ENCODE assay signal across 28 cellular contexts in the genomic region with DNA sequence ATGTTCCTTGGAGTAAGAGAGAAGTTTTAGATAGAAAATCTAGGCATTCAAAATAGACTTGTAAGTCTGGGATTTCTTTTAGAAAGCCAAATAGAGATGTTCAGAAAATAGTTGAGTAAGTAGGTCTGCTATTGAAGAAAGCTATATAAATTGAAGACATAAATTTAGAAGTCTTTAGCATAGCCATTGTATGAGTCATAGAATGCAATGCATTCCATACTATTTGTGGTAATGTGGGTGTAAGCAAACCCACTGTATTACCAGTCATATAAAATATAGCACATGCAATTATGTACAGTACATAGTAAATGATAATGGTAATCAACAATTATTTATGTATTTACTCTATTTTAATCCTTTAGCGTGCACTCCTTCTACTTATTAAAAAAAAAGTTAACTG. TPM values are rescaled to one million over a fixed set of nuclear protein-coding genes. Genes with fewer than 3 reads are reported as not detected.
DNase-seq lines count a peak whose midpoint lies in the region; ATAC-seq, FAIRE-seq and TF ChIP-seq lines count a peak whose summit lies in the region.
"Had no signal": no experiment of that assay in that cellular context is flagged by ENCODE, and none has a peak within 500 bp of the region (broad histone marks: within the 10 kb centered on the region; RNA-seq: fewer than 3 reads in every experiment).

No MANE protein-coding gene starts in this region.

- no peaks in the 10 kb centered on the region for H3K36me3 Mint-ChIP-seq in astrocyte (ENCODE audit: low read depth, unreplicated experiment)
- H3K36me3 Mint-ChIP-seq: CD14-positive monocyte; mesothelial cell of epicardium; natural killer cell treated with Interleukin-12 subunit alpha and Interleukin-12 subunit beta and Interleukin-15 and Interleukin-18, amount 100 ng/mL, for 72 hours had no signal

- H3K4me1 ChIP-seq in A673 (ENCODE audit: insufficient read depth, low read length, poor library complexity, severe bottlenecking): no peaks in the 10 kb centered on the region
- H3K4me1 ChIP-seq in astrocyte (ENCODE audit: insufficient read depth, low read length): peaks cover 3% of the 10 kb centered on the region
- no peaks in the 10 kb centered on the region for H3K4me1 ChIP-seq in thyroid gland
- H3K4me1 ChIP-seq: A549, HAP-1, stomach, upper lobe of left lung had no signal

- no peaks in the 10 kb centered on the region for H3K27me3 Mint-ChIP-seq in astrocyte (ENCODE audit: low read depth, unreplicated experiment)
- H3K27me3 Mint-ChIP-seq: activated CD4-positive, alpha-beta T cell treated with anti-CD3 and anti-CD28 coated beads, Interleukin-2, amount 10 ng/mL, durations not matched to agents 7 days and 5 days; natural killer cell treated with Interleukin-12 subunit alpha and Interleukin-12 subunit beta and Interleukin-15 and Interleukin-18, amount 100 ng/mL, for 72 hours had no signal

- H3K4me1 Mint-ChIP-seq in astrocyte (ENCODE audit: low read depth, unreplicated experiment): peaks cover 14% of the 10 kb centered on the region
- H3K4me1 Mint-ChIP-seq: activated CD4-positive, alpha-beta T cell treated with anti-CD3 and anti-CD28 coated beads, Interleukin-2, amount 10 ng/mL, durations not matched to agents 7 days and 5 days; CD14-positive monocyte; endodermal cell had no signal

- H3K4me3 ChIP-seq in A673 (ENCODE audit: low read depth, low read length, poor library complexity, severe bottlenecking) (no peak overlapping the region), astrocyte (ENCODE audit: insufficient read depth, low read depth, low read length) (no peak overlapping the region), thyroid gland (replicated peaks in 1 of 3) (no peak overlapping the region)
- H3K4me3 ChIP-seq: A549, HAP-1, stomach, upper lobe of left lung had no signal

- peak; percentile 2 for DNase-seq in A673 (ENCODE audit: low spot score)
- peak; percentile 58 for DNase-seq in HS-5 (ENCODE audit: low read depth)
- DNase-seq in astrocyte (ENCODE audit: low read depth): peak; percentile 40
- DNase-seq in foreskin melanocyte: peak; percentile 60
- DNase-seq in thyroid gland: no peak
- no peak for DNase-seq in erythroblast (lab: John Stamatoyannopoulos, UW)
- no peak for DNase-seq in medulla oblongata (ENCODE audit: extremely low spot score)
- DNase-seq: activated CD4-positive, alpha-beta T cell treated with anti-CD3 and anti-CD28 coated beads, Interleukin-2, amount 10 ng/mL, durations not matched to agents 7 days and 5 days; activated effector memory CD4-positive, alpha-beta T cell treated with anti-CD3 and anti-CD28 coated beads, Interleukin-2, amount 50 U/mL, for 16 hours; DMS 273 treated with DMSO at 0.1 percent for 48 hours; endodermal cell; NCI-H1105 treated with DMSO at 0.1 percent for 48 hours; NCI-H2107; NCI-H526; posterior cingulate gyrus; SHP77; stimulated activated CD4-positive, alpha-beta T cell treated with anti-CD3 and anti-CD28 coated beads, Interleukin-2, amount 100 ng/mL, for 48 hours; stomach; upper lobe of left lung had no signal

- FAIRE-seq in astrocyte (lab: Jason Lieb, UNC): peak; percentile 23
- FAIRE-seq: A549, colon, GM12892 had no signal

- no TSS peak for BruUV-seq in A673 (replicated peaks; lab: Mats Ljungman, UMichigan)

- 93 to 95% methylated on average over 1 of the region's 1 CpG for WGBS in thyroid gland, 2 donors

- H4K20me1 ChIP-seq in astrocyte (ENCODE audit: insufficient read depth, low read length): no peaks in the 10 kb centered on the region

- no peaks in the 10 kb centered on the region for H3K79me2 ChIP-seq in astrocyte (ENCODE audit: insufficient read depth, low read length)

- no peak overlapping the region for H3K27ac ChIP-seq in A673 (ENCODE audit: low read depth, low read length, poor library complexity, severe bottlenecking)
- no peak overlapping the region for H3K27ac ChIP-seq in astrocyte (ENCODE audit: low read depth, low read length)
- no peak overlapping the region for H3K27ac ChIP-seq in thyroid gland
- H3K27ac ChIP-seq: A549, stomach, upper lobe of left lung had no signal

- H3K9me3 ChIP-seq in A673 (ENCODE audit: low read depth, low read length, poor library complexity, severe bottlenecking) (no peaks in the 10 kb centered on the region), astrocyte (ENCODE audit: insufficient read depth, low read depth, low read length) (no peaks in the 10 kb centered on the region), thyroid gland (no peaks in the 10 kb centered on the region)
- H3K9me3 ChIP-seq: A549, HAP-1, stomach, upper lobe of left lung had no signal

- CTCF ChIA-PET in A673 (lab: Charles Lee): no interaction called here

- intact Hi-C loops in A673 (cut with micrococcal nuclease; ENCODE audit: unreplicated experiment) (no loop called here), thyroid gland (cut with DNase I) (no loop called here)

- TF ChIP-seq POLR2A in thyroid gland (IDR thresholded peaks at IDR 0.05) (no peak), erythroblast (IDR thresholded peaks at IDR 0.05; ENCODE audit: low read length) (no peak)

- H3K27me3 ChIP-seq in A673 (replicated peaks; ENCODE audit: insufficient read depth, low read depth, low read length, poor library complexity) (no peaks in the 10 kb centered on the region), astrocyte (ENCODE audit: insufficient read depth, low read length) (no peaks in the 10 kb centered on the region), thyroid gland (no peaks in the 10 kb centered on the region)
- H3K27me3 ChIP-seq: stomach, upper lobe of left lung had no signal

- POLR2A ChIA-PET in A673 (lab: Charles Lee; ENCODE audit: low non-redundant PET): no interaction called here

- no peak for ATAC-seq in GM21423 (IDR thresholded peaks at IDR 0.05; ENCODE audit: unreplicated experiment)
- ATAC-seq: A549; natural killer cell treated with Interleukin-12 subunit alpha and Interleukin-12 subunit beta and Interleukin-15 and Interleukin-18, amount 100 ng/mL, for 72 hours had no signal

- no peak overlapping the region for H3K9ac ChIP-seq in astrocyte (ENCODE audit: low read length)

- H3K36me3 ChIP-seq in A673 (ENCODE audit: insufficient read depth, low read length, poor library complexity, severe bottlenecking) (no peaks in the 10 kb centered on the region), astrocyte (ENCODE audit: insufficient read depth, low read length) (no peaks in the 10 kb centered on the region), thyroid gland (no peaks in the 10 kb centered on the region)
- H3K36me3 ChIP-seq: HAP-1, stomach, upper lobe of left lung had no signal

- H3K4me2 ChIP-seq in astrocyte (ENCODE audit: low read length): peak overlapping the region; percentile 35
- H3K4me2 ChIP-seq: A549 had no signal

- H3K9me3 Mint-ChIP-seq in astrocyte (ENCODE audit: unreplicated experiment): no peaks in the 10 kb centered on the region
- H3K9me3 Mint-ChIP-seq: activated CD4-positive, alpha-beta T cell treated with anti-CD3 and anti-CD28 coated beads, Interleukin-2, amount 10 ng/mL, durations not matched to agents 7 days and 5 days; CD14-positive monocyte; endodermal cell; mesothelial cell of epicardium had no signal

- TF ChIP-seq CTCF in A673 (conservative IDR thresholded peaks at IDR 0.05; ENCODE audit: low read depth, low read length): no peak
- TF ChIP-seq CTCF in astrocyte (IDR thresholded peaks at IDR 0.05; ENCODE audit: insufficient read depth, low read depth, low read length): no peak
- no peak for TF ChIP-seq CTCF in thyroid gland (IDR thresholded peaks at IDR 0.05)

- no peak overlapping the region for H3K27ac Mint-ChIP-seq in astrocyte (ENCODE audit: unreplicated experiment)
- H3K27ac Mint-ChIP-seq: activated CD4-positive, alpha-beta T cell treated with anti-CD3 and anti-CD28 coated beads, Interleukin-2, amount 10 ng/mL, durations not matched to agents 7 days and 5 days; CD14-positive monocyte; endodermal cell; mesothelial cell of epicardium; natural killer cell treated with Interleukin-12 subunit alpha and Interleukin-12 subunit beta and Interleukin-15 and Interleukin-18, amount 100 ng/mL, for 72 hours had no signal

- H2AFZ ChIP-seq in astrocyte (ENCODE audit: low read depth, low read length): no peak overlapping the region

- no peak overlapping the region for H3K4me3 Mint-ChIP-seq in astrocyte (ENCODE audit: unreplicated experiment)
- H3K4me3 Mint-ChIP-seq: activated CD4-positive, alpha-beta T cell treated with anti-CD3 and anti-CD28 coated beads, Interleukin-2, amount 10 ng/mL, durations not matched to agents 7 days and 5 days; CD14-positive monocyte; endodermal cell; mesothelial cell of epicardium; natural killer cell treated with Interleukin-12 subunit alpha and Interleukin-12 subunit beta and Interleukin-15 and Interleukin-18, amount 100 ng/mL, for 72 hours had no signal

RNA-seq across cellular contexts. Expression of gene MC4R, which starts 14.1 kb away (rescaled TPM):
- total RNA-seq in A673 (2021) (not detected in 2 replicates), astrocyte (not detected in 2 replicates), thyroid gland (not detected)
- total RNA-seq: activated CD4-positive, alpha-beta T cell treated with anti-CD3 and anti-CD28 coated beads, Interleukin-2, amount 10 ng/mL, durations not matched to agents 7 days and 5 days; endodermal cell; mesothelial cell of epicardium; natural killer cell treated with Interleukin-12 subunit alpha and Interleukin-12 subunit beta and Interleukin-15 and Interleukin-18, amount 100 ng/mL, for 72 hours; T-helper 1 cell treated with Interleukin-12 subunit alpha and Interleukin-12 subunit beta and Interleukin-4 antibody, amounts not matched to agents 30 ng/mL and 1 ng/mL, for 36 hours; upper lobe of left lung had no signal

Comparison
In these comparisons a context has a peak if more than half of its experiments do, and no peak if none do; other contexts are left out.
1. DNase-seq: peak in A673 (single experiment), HS-5 (single experiment), astrocyte (single experiment) and foreskin melanocyte (single experiment); none in thyroid gland (0 of 2), erythroblast (0 of 2) and medulla oblongata (single experiment).